ENCODE assay signal across 29 cellular contexts in the genomic region with DNA sequence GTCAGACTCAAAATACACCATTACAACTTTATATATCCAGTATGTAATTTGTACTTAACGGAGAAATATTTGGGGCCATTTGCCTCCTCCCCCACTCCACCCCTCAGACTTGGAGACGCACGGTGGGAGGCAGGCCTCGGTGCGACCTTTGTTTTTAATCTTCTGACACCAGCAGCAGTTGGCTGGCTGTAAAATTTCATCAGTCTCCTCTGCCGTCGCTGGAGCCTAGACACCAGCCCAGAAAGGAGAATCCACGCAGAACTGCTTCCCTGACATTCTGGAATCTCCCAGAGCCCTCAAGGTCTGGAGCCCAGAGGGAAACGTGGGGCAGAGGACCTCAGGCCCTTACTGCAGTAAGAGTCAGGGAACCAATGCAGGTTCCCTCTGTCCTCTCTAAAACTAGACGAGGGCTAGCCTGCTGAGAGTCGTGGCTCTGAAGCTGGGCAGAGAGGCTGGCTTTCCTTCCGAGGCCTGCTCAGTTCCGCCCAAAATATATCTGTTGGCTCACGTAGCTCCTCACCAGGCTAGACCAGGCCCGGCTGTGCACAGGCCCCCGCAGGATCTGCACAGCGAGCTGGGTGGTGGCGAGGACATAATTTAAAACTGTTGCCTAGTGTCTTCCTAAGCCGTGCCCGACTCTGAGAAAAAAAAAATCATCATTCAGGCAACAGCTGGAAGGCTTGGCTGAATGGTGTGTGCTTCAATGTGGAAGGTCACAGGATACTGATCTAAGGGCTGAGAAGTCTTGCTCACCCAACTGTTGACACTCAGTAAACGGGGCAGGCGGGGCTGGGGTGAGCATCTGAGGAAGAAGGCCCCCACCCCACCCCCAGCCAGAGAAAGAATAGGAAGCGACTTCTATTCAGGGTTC. TPM values are rescaled to one million over a fixed set of nuclear protein-coding genes. Genes with fewer than 3 reads are reported as not detected.
DNase-seq lines count a peak whose midpoint lies in the region; ATAC-seq and TF ChIP-seq lines count a peak whose summit lies in the region.
"Had no signal": no experiment of that assay in that cellular context is flagged by ENCODE, and none has a peak within 500 bp of the region (broad histone marks: within the 10 kb centered on the region; RNA-seq: fewer than 3 reads in every experiment).

No MANE protein-coding gene starts in this region.

- H3K9me3 ChIP-seq in HUES48 (ENCODE audit: control insufficient read depth, insufficient read depth, low read length) (no peaks in the 10 kb centered on the region), neural progenitor cell (ENCODE audit: low read depth) (no peaks in the 10 kb centered on the region), ascending aorta (no peaks in the 10 kb centered on the region)
- H3K9me3 ChIP-seq: body of pancreas, heart left ventricle, left ventricle myocardium inferior, upper lobe of right lung had no signal

- peaks cover 1% of the 10 kb centered on the region for H3K27me3 Mint-ChIP-seq in endothelial cell (ENCODE audit: unreplicated experiment)
- H3K27me3 Mint-ChIP-seq in neural progenitor cell (ENCODE audit: insufficient read depth, low read depth), result peaks cover 26% of the 10 kb centered on the region

- peak overlapping the region; percentile 71 for H3K27ac ChIP-seq in HUES48 (ENCODE audit: low read depth, low read length)
- no peak overlapping the region for H3K27ac ChIP-seq in neural progenitor cell
- no peak overlapping the region for H3K27ac ChIP-seq in ascending aorta
- H3K27ac ChIP-seq: body of pancreas, heart left ventricle, left ventricle myocardium inferior, upper lobe of right lung had no signal

- no peaks in the 10 kb centered on the region for H3K79me2 ChIP-seq in neural progenitor cell (ENCODE audit: low read depth)

- intact Hi-C loops in ascending aorta (cut with DNase I) (no loop called here), posterior cingulate gyrus (cut with DNase I) (no loop called here), Right ventricle myocardium superior (cut with DNase I) (no loop called here)

- H3K9ac ChIP-seq in HUES48 (ENCODE audit: low read depth, low read length), result no peak overlapping the region
- H3K9ac ChIP-seq in neural progenitor cell, result no peak overlapping the region

- peaks cover 31% of the 10 kb centered on the region for H3F3A ChIP-seq in neural progenitor cell (ENCODE audit: low read depth)

- H3K4me3 Mint-ChIP-seq in endothelial cell (ENCODE audit: unreplicated experiment) (no peak overlapping the region), neural progenitor cell (peak overlapping the region; percentile 71)
- H3K4me3 Mint-ChIP-seq: activated naive CD8-positive, alpha-beta T cell treated with anti-CD3 and anti-CD28 coated beads, Interleukin-2, amount 50 U/mL, for 24 hours; mesothelial cell of epicardium; natural killer cell treated with Interleukin-12 subunit alpha and Interleukin-12 subunit beta and Interleukin-15 and Interleukin-18, amount 100 ng/mL, for 72 hours had no signal

- H3K4me1 ChIP-seq in HUES48 (ENCODE audit: control insufficient read depth, insufficient read depth, low read length) (peaks cover 31% of the 10 kb centered on the region), neural progenitor cell (peaks cover 34% of the 10 kb centered on the region), ascending aorta (no peaks in the 10 kb centered on the region)
- H3K4me1 ChIP-seq: body of pancreas, heart left ventricle, left ventricle myocardium inferior, upper lobe of right lung had no signal

- DNase-seq in AG10803 (ENCODE audit: low read depth), result peak; percentile 29
- DNase-seq in endothelial cell (ENCODE audit: low spot score), result no peak
- DNase-seq in neural progenitor cell (ENCODE audit: low spot score), result peak; percentile 46
- no peak for DNase-seq in ascending aorta (ENCODE audit: low spot score in 2 of 2)
- DNase-seq in posterior cingulate gyrus, result no peak
- DNase-seq in Right ventricle myocardium superior, result no peak
- DNase-seq: activated CD8-positive, alpha-beta memory T cell treated with anti-CD3 and anti-CD28 coated beads for 24 hours; activated gamma-delta T cell; activated naive CD8-positive, alpha-beta T cell treated with anti-CD3 and anti-CD28 coated beads, Interleukin-2, amount 50 U/mL, for 24 hours; activated T-cell treated with anti-CD3 and anti-CD28 coated beads, Interleukin-2, amount 50 U/mL, for 1 hour; body of pancreas; cerebellar nuclear complex; DMS53; GF-D8; heart left ventricle; left ventricle myocardium inferior; NCI-H1436 treated with DMSO at 0.1 percent for 48 hours; NCI-H2107; stimulated activated CD4-positive, alpha-beta T cell treated with anti-CD3 and anti-CD28 coated beads, Interleukin-1b, Interleukin-23, amount 100 ng/mL, for 48 hours; T-helper 1 cell; upper lobe of right lung had no signal

- H3K36me3 Mint-ChIP-seq in endothelial cell (ENCODE audit: low read depth, unreplicated experiment) (no peaks in the 10 kb centered on the region), neural progenitor cell (no peaks in the 10 kb centered on the region)
- H3K36me3 Mint-ChIP-seq: mesothelial cell of epicardium; natural killer cell treated with Interleukin-12 subunit alpha and Interleukin-12 subunit beta and Interleukin-15 and Interleukin-18, amount 100 ng/mL, for 72 hours had no signal

- peaks cover 3% of the 10 kb centered on the region for H4K20me1 ChIP-seq in neural progenitor cell (ENCODE audit: low read depth)

- H3K4me1 Mint-ChIP-seq in endothelial cell (ENCODE audit: unreplicated experiment), result peaks cover 22% of the 10 kb centered on the region
- peaks cover 61% of the 10 kb centered on the region for H3K4me1 Mint-ChIP-seq in neural progenitor cell
- H3K4me1 Mint-ChIP-seq: B cell had no signal

- H3K4me3 ChIP-seq in AG10803 (ENCODE audit: low read length) (no peak overlapping the region), HUES48 (ENCODE audit: low read depth, low read length) (peak overlapping the region; percentile 46; the same call in 1 of the 2 replicates), neural progenitor cell (peak overlapping the region; percentile 36), ascending aorta (no peak overlapping the region)
- H3K4me3 ChIP-seq: body of pancreas, left ventricle myocardium inferior, upper lobe of right lung had no signal

- peak overlapping the region; percentile 87 for H3K4me2 ChIP-seq in neural progenitor cell

- H2AFZ ChIP-seq in neural progenitor cell (replicated peaks), result peak overlapping the region; percentile 74

- H3K27ac Mint-ChIP-seq in endothelial cell (ENCODE audit: unreplicated experiment), result peak overlapping the region; percentile 28
- H3K27ac Mint-ChIP-seq in neural progenitor cell, result peak overlapping the region; percentile 92
- H3K27ac Mint-ChIP-seq: activated naive CD8-positive, alpha-beta T cell treated with anti-CD3 and anti-CD28 coated beads, Interleukin-2, amount 50 U/mL, for 24 hours; B cell; mesothelial cell of epicardium; natural killer cell treated with Interleukin-12 subunit alpha and Interleukin-12 subunit beta and Interleukin-15 and Interleukin-18, amount 100 ng/mL, for 72 hours had no signal

- TF ChIP-seq CTCF in AG10803 (conservative IDR thresholded peaks at IDR 0.05; ENCODE audit: low read length), result no peak
- TF ChIP-seq CTCF in endothelial cell (IDR thresholded peaks at IDR 0.05; ENCODE audit: unreplicated experiment), result no peak
- no peak for TF ChIP-seq CTCF in neural progenitor cell (IDR thresholded peaks at IDR 0.05)
- TF ChIP-seq CTCF in ascending aorta (IDR thresholded peaks at IDR 0.05), result no peak

- H3K9me3 Mint-ChIP-seq in endothelial cell (ENCODE audit: unreplicated experiment), result no peaks in the 10 kb centered on the region
- no peaks in the 10 kb centered on the region for H3K9me3 Mint-ChIP-seq in neural progenitor cell
- H3K9me3 Mint-ChIP-seq: activated naive CD8-positive, alpha-beta T cell treated with anti-CD3 and anti-CD28 coated beads, Interleukin-2, amount 50 U/mL, for 24 hours; mesothelial cell of epicardium had no signal

- H3K27me3 ChIP-seq in HUES48 (ENCODE audit: control insufficient read depth, insufficient read depth, low read length), result peaks cover 17% of the 10 kb centered on the region
- H3K27me3 ChIP-seq in neural progenitor cell, result peaks cover 53% of the 10 kb centered on the region
- no peaks in the 10 kb centered on the region for H3K27me3 ChIP-seq in ascending aorta
- H3K27me3 ChIP-seq: body of pancreas had no signal

- no peak for ATAC-seq in activated CD4-positive, CD25-positive, alpha-beta regulatory T cell treated with anti-CD3 and anti-CD28 coated beads, Interleukin-2, amount 50 U/mL, for 24 hours
- ATAC-seq in Right ventricle myocardium superior (ENCODE audit: poor library complexity), result no peak
- ATAC-seq: activated naive CD8-positive, alpha-beta T cell treated with anti-CD3 and anti-CD28 coated beads, Interleukin-2, amount 50 U/mL, for 24 hours; body of pancreas; heart left ventricle; natural killer cell treated with Interleukin-12 subunit alpha and Interleukin-12 subunit beta and Interleukin-15 and Interleukin-18, amount 100 ng/mL, for 72 hours; upper lobe of right lung had no signal

- H3K36me3 ChIP-seq in HUES48 (ENCODE audit: control insufficient read depth, insufficient read depth, low read length), result no peaks in the 10 kb centered on the region
- H3K36me3 ChIP-seq in neural progenitor cell, result no peaks in the 10 kb centered on the region
- H3K36me3 ChIP-seq in ascending aorta, result no peaks in the 10 kb centered on the region
- H3K36me3 ChIP-seq: heart left ventricle, left ventricle myocardium inferior, upper lobe of right lung had no signal

RNA-seq across cellular contexts. Expression of a gene that starts 40.4 kb away (rescaled TPM):
- total RNA-seq in endothelial cell (ENCODE audit: unreplicated experiment), result 0.87 TPM
- total RNA-seq in neural progenitor cell (ENCODE audit: low replicate concordance), result not detected in 2 replicates
- not detected for total RNA-seq in ascending aorta
- not detected for total RNA-seq in Right ventricle myocardium superior
- total RNA-seq: B cell; body of pancreas; epithelial cell of proximal tubule; fibroblast of villous mesenchyme; left ventricle myocardium inferior; natural killer cell treated with Interleukin-12 subunit alpha and Interleukin-12 subunit beta and Interleukin-15 and Interleukin-18, amount 100 ng/mL, for 72 hours; NCI-H460; upper lobe of right lung had no signal

Comparison
In these comparisons a context has a peak if more than half of its experiments do, and no peak if none do; other contexts are left out.
1. DNase-seq: peak in AG10803 (single experiment) and neural progenitor cell (single experiment); none in endothelial cell (single experiment), ascending aorta (0 of 2), posterior cingulate gyrus (0 of 10) and Right ventricle myocardium superior (single experiment).
2. H3K4me3 ChIP-seq: peak in HUES48 (single experiment) and neural progenitor cell (single experiment); none in AG10803 (single experiment) and ascending aorta (0 of 2).